ENCODE assay signal across 16 cellular contexts in genomic region chr2:139055165-139055564, GRCh38.
DNase-seq lines count a peak whose midpoint lies in the region; ATAC-seq and TF ChIP-seq lines count a peak whose summit lies in the region.
"Had no signal": no experiment of that assay in that cellular context is flagged by ENCODE, and none has a peak within 500 bp of the region (broad histone marks: within the 10 kb centered on the region; RNA-seq: fewer than 3 reads in every experiment).

No MANE protein-coding gene starts in this region.

- no peaks in the 10 kb centered on the region for H4K20me1 ChIP-seq in SK-N-SH (ENCODE audit: insufficient read depth)

- H3K36me3 ChIP-seq in SK-N-SH (replicated peaks in 1 of 2; ENCODE audit: control insufficient read depth in 1 of 2, insufficient read depth in 2 of 2, low read length in 1 of 2) (no peaks in the 10 kb centered on the region), upper lobe of left lung (no peaks in the 10 kb centered on the region)

- H3K9ac ChIP-seq in SK-N-SH = no peak overlapping the region
- H3K9ac ChIP-seq: GM23248 had no signal

- no peak overlapping the region for H3K4me2 ChIP-seq in SK-N-SH

- no peak for TF ChIP-seq CTCF in SK-N-SH (IDR thresholded peaks at IDR 0.05)
- TF ChIP-seq CTCF in CD14-positive monocyte (IDR thresholded peaks at IDR 0.05) = no peak
- TF ChIP-seq CTCF in upper lobe of left lung (IDR thresholded peaks at IDR 0.05) = no peak

- H3K27ac ChIP-seq in SK-N-SH (ENCODE audit: low read depth in 2 of 2, low read length in 1 of 2) = peak overlapping the region in 1 of 2 experiments; percentile 28; a peak in 2 of 4 replicates
- H3K27ac ChIP-seq in upper lobe of left lung = no peak overlapping the region
- H3K27ac ChIP-seq: C4-2B, GM23248 had no signal

- H3K4me3 Mint-ChIP-seq in CD14-positive monocyte = no peak overlapping the region
- H3K4me3 Mint-ChIP-seq: B cell; CD8-positive, alpha-beta T cell had no signal

- TF ChIP-seq EP300 in SK-N-SH (IDR thresholded peaks at IDR 0.05; ENCODE audit: borderline replicate concordance in 1 of 2, low read depth in 1 of 2, low read length in 1 of 2) (0 out of 4 replicates have a peak, but pooled peaks of 1 of the 2 experiments have one; percentile 15), upper lobe of left lung (IDR thresholded peaks at IDR 0.05) (no peak)

- H3K4me1 Mint-ChIP-seq in CD14-positive monocyte = no peaks in the 10 kb centered on the region
- H3K4me1 Mint-ChIP-seq: B cell had no signal

- TF ChIP-seq RAD21 in SK-N-SH (IDR thresholded peaks at IDR 0.05; ENCODE audit: low read length) = no peak

- DNase-seq in SK-N-SH (no peak), NCI-H69 (lab: John Stamatoyannopoulos, UW) (peak; percentile 22), left kidney (ENCODE audit: low read depth, low spot score) (peak; percentile 15), CD14-positive monocyte (ENCODE audit: low spot score) (no peak), upper lobe of left lung (no peak), HPDE6-E6E7 (ENCODE audit: extremely low spot score) (no peak)
- DNase-seq: CD8-positive, alpha-beta T cell; COR-L47; DMS153; DMS79 treated with DMSO at 0.1 percent for 48 hours; EL; GM23248; H7 had no signal

- intact Hi-C loops in CD14-positive monocyte (cut with micrococcal nuclease) = no loop called here

- H3K36me3 Mint-ChIP-seq in CD14-positive monocyte = no peaks in the 10 kb centered on the region
- H3K36me3 Mint-ChIP-seq: CD8-positive, alpha-beta T cell had no signal

- no peaks in the 10 kb centered on the region for H3K79me2 ChIP-seq in SK-N-SH (ENCODE audit: insufficient read depth)

- WGBS in SK-N-SH (ENCODE audit: low lambda C conversion rate) = 19% methylated on average over 3 of the region's 3 CpGs
- 39 to 44% methylated on average over 3 of the region's 3 CpGs for WGBS in upper lobe of left lung, 2 donors

- peaks cover 0 to 2% (median 0%) of the 10 kb centered on the region in 3 donors for H3K27me3 Mint-ChIP-seq in CD14-positive monocyte (ENCODE audit: low read depth in 3 of 3)
- H3K27me3 Mint-ChIP-seq: B cell had no signal

- H3K9me3 Mint-ChIP-seq in CD14-positive monocyte = peaks cover 0 to 8% (median 0%) of the 10 kb centered on the region in 7 donors

- ATAC-seq in SK-N-SH treated with all-trans-retinoic acid at 6 μM for 48 hours = no peak
- no peak for ATAC-seq in upper lobe of left lung (ENCODE audit: low FRiP score in 2 of 2)
- ATAC-seq: CD8-positive, alpha-beta T cell had no signal

- no peak overlapping the region for H3K4me3 ChIP-seq in SK-N-SH (ENCODE audit: low read depth in 2 of 2, low read length in 1 of 2)
- H3K4me3 ChIP-seq in upper lobe of left lung = no peak overlapping the region
- H3K4me3 ChIP-seq: GM23248 had no signal

- H3K27ac Mint-ChIP-seq in CD14-positive monocyte = no peak overlapping the region
- H3K27ac Mint-ChIP-seq: B cell; CD8-positive, alpha-beta T cell had no signal

- H2AFZ ChIP-seq in SK-N-SH (ENCODE audit: low read depth) = no peak overlapping the region
- H2AFZ ChIP-seq: GM23248 had no signal

- no peaks in the 10 kb centered on the region for H3K9me2 ChIP-seq in SK-N-SH

- H3K9me3 ChIP-seq in SK-N-SH (no peaks in the 10 kb centered on the region), upper lobe of left lung (no peaks in the 10 kb centered on the region)

- H3K27me3 ChIP-seq in SK-N-SH (ENCODE audit: insufficient read depth) = no peaks in the 10 kb centered on the region
- no peaks in the 10 kb centered on the region for H3K27me3 ChIP-seq in upper lobe of left lung

- H3F3A ChIP-seq in SK-N-SH (replicated peaks; ENCODE audit: insufficient read depth) = no peaks in the 10 kb centered on the region

- no peak for TF ChIP-seq POLR2A in upper lobe of left lung (IDR thresholded peaks at IDR 0.05)

- H3K4me1 ChIP-seq in SK-N-SH (ENCODE audit: control insufficient read depth in 1 of 2, insufficient read depth in 2 of 2, low read depth in 1 of 2, low read length in 1 of 2) = peaks cover 0 to 3% of the 10 kb centered on the region in 2 experiments; a peak in 2 of 4 replicates
- H3K4me1 ChIP-seq in upper lobe of left lung = no peaks in the 10 kb centered on the region

- CTCF ChIA-PET in SK-N-SH (lab: Yijun Ruan, JAX) = no interaction called here

- POLR2A ChIA-PET in SK-N-SH (lab: Yijun Ruan, JAX) = no interaction called here

TF ChIP-seq in SK-N-SH, 30 proteins besides CTCF, POLR2A, EP300 and RAD21:
- no peak for TF ChIP-seq NFIC (IDR thresholded peaks at IDR 0.05; ENCODE audit: borderline replicate concordance)
- peak; percentile 18; the same call in 1 of the 2 replicates for TF ChIP-seq GATA2 (CRISPR knock-in tag; IDR thresholded peaks at IDR 0.05)

TF ChIP-seq in SK-N-SH treated with all-trans-retinoic acid at 6 μM for 48 hours, 23 proteins besides CTCF, POLR2A, EP300 and RAD21:
- TF ChIP-seq ZC3H10 (CRISPR knock-in tag; IDR thresholded peaks at IDR 0.05) = no peak
- TF ChIP-seq TOX (CRISPR knock-in tag; IDR thresholded peaks at IDR 0.05; ENCODE audit: borderline replicate concordance) = no peak
- TF ChIP-seq OSR1 (CRISPR knock-in tag; IDR thresholded peaks at IDR 0.05) = no peak

Comparison
In these comparisons a context has a peak if more than half of its experiments do, and no peak if none do; other contexts are left out.
1. DNase-seq: peak in NCI-H69 (single experiment) and left kidney (single experiment); none in SK-N-SH (single experiment), CD14-positive monocyte (single experiment), upper lobe of left lung (0 of 2) and HPDE6-E6E7 (single experiment).